8 cellular contexts compared by ENCODE assay signal in genomic region chrX:107676559-107677378, GRCh38. TPM values are rescaled to one million over a fixed set of nuclear protein-coding genes. Genes with fewer than 3 reads are reported as not detected.
DNase-seq lines count a peak whose midpoint lies in the region; ATAC-seq, FAIRE-seq and TF ChIP-seq lines count a peak whose summit lies in the region.

No MANE protein-coding gene starts in this region.

- FAIRE-seq in H54 (lab: Jason Lieb, UNC), result peak; percentile 60

- no peaks in the 10 kb centered on the region for H3K36me3 ChIP-seq in testis (ENCODE audit: low read depth, missing control alignments)

- TF ChIP-seq CTCF in epithelial cell of proximal tubule (conservative IDR thresholded peaks at IDR 0.05; ENCODE audit: low read depth, low read length) (no peak), testis (IDR thresholded peaks at IDR 0.05) (no peak)

- intact Hi-C loops in testis (cut with DNase I; ENCODE audit: low total_unique reads), result loop anchor here (5.0 to 10.0 kb wide), 3 partner anchors 41 to 98 kb away; partner anchors contain the start of genes NCBP2L and TSC22D3

- no peak for ATAC-seq in GM19452 (IDR thresholded peaks at IDR 0.05; ENCODE audit: unreplicated experiment)

- TF ChIP-seq POLR2A in H54 (IDR thresholded peaks at IDR 0.05; ENCODE audit: low read depth, low read length) (no peak), testis (IDR thresholded peaks at IDR 0.05) (no peak)

- H3K27ac ChIP-seq in testis, result peak overlapping the region; percentile 80 to 88

- 2 to 5% methylated on average over 13 to 28 of the region's 30 CpGs for WGBS in testis, 2 donors

- no peaks in the 10 kb centered on the region for H3K27me3 ChIP-seq in testis

- peaks cover 4% of the 10 kb centered on the region for H3K4me1 ChIP-seq in testis

- DNase-seq in C1 segment of cervical spinal cord (lab: John Stamatoyannopoulos, UW) (peak in 11 of 14 donors; percentile 1 to 59 (median 22)), H54 (ENCODE audit: insufficient read length, low spot score) (peak; percentile 44), NOMO-1 treated with DMSO at 0.1 percent for 48 hours (lab: John Stamatoyannopoulos, UW; ENCODE audit: unreplicated experiment) (peak; percentile 73), activated T-cell treated with anti-CD3 and anti-CD28 coated beads for 48 hours (ENCODE audit: low read depth) (peak; percentile 42), epithelial cell of proximal tubule (ENCODE audit: low read depth) (peak; percentile 69), myocyte (ENCODE audit: low read depth) (peak; percentile 90), testis (peak; percentile 80)

- no peaks in the 10 kb centered on the region for H3K9me3 ChIP-seq in testis

- H3K4me3 ChIP-seq in epithelial cell of proximal tubule (ENCODE audit: low read depth, low read length) (peak overlapping the region; percentile 60), testis (peak overlapping the region; percentile 53 to 66)

RNA-seq across cellular contexts. Expression of gene PRPS1, which starts 48.5 kb away (rescaled TPM):
- total RNA-seq in epithelial cell of proximal tubule, result 36.3 and 40.5 TPM in 2 replicates
- 51.6 and 58.5 TPM in 2 replicates for total RNA-seq in myocyte
- polyA plus RNA-seq in myocyte (2012), result 69.0 TPM
- total RNA-seq in testis, result 10 to 100 TPM; 38.7 to 39.3 TPM
- 32.7 TPM for polyA plus RNA-seq in testis (ENCODE audit: insufficient read depth, low read depth, low replicate concordance)

Comparison
In these comparisons a context has a peak if more than half of its experiments do, and no peak if none do; other contexts are left out.
1. DNase-seq: peak in every context shown above with its lines; median percentile 90 in myocyte; 80 in testis; 73 in NOMO-1 treated with DMSO at 0.1 percent for 48 hours; 69 in epithelial cell of proximal tubule; 44 in H54; 42 in activated T-cell treated with anti-CD3 and anti-CD28 coated beads for 48 hours; 22 in C1 segment of cervical spinal cord.